17 cellular contexts compared by ENCODE assay signal in the genomic region with DNA sequence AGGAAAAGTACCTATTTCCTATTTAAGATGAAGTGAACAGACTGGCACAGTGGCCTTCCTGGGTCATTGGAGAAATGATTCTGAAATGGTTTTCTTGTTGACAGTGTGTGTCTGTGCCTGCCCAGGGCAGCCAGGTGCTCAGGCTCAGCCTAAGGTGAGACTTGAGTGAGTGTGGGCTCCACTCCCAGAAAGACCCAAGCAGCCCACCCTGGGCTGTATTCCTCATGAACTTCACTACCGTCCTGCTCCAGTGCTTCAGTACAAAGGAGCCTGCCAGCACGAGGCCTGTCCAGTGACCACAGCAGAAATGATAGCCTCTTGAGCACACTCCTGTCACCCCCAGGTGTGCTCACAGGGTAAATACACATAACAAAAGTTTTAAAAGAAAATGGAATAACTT. TPM values are rescaled to one million over a fixed set of nuclear protein-coding genes. Genes with fewer than 3 reads are reported as not detected.
DNase-seq lines count a peak whose midpoint lies in the region; ATAC-seq and TF ChIP-seq lines count a peak whose summit lies in the region.
"Had no signal": no experiment of that assay in that cellular context is flagged by ENCODE, and none has a peak within 500 bp of the region (broad histone marks: within the 10 kb centered on the region; RNA-seq: fewer than 3 reads in every experiment).

No MANE protein-coding gene starts in this region.

- intact Hi-C loops in thyroid gland (cut with DNase I) = no loop called here

- WGBS in thyroid gland, 2 donors = 21 to 51% methylated on average over 2 of the region's 2 CpGs

- DNase-seq in GM13977 (ENCODE audit: low spot score) (peak; percentile 5), islet precursor cell (peak; percentile 29), thyroid gland (peak; percentile 30 to 54), ACHN (no peak), T-helper 9 cell (no peak)
- DNase-seq in stimulated activated CD4-positive, alpha-beta T cell treated with anti-CD3 and anti-CD28 coated beads, Interleukin-4, amount 100 ng/mL, for 4 hours = no peak
- DNase-seq: AML-193; Calu3; CD4-positive, CD25-positive, alpha-beta regulatory T cell; DMS 273 treated with DMSO at 0.1 percent for 48 hours had no signal

- no peak overlapping the region for H3K4me3 ChIP-seq in thyroid gland (replicated peaks in 1 of 3)
- H3K4me3 ChIP-seq: A549; BLaER1 treated with 17β-estradiol and CSF1 and Interleukin-3, amounts not matched to agents 10 nM and 100 nM had no signal

- H3K27me3 ChIP-seq in thyroid gland = no peaks in the 10 kb centered on the region
- H3K27me3 ChIP-seq: BLaER1 treated with 17β-estradiol and CSF1 and Interleukin-3, amounts not matched to agents 10 nM and 100 nM had no signal

- in situ Hi-C loops in GM13977 (cut with MboI; ENCODE audit: low pct_unique_long_range_greater_than_20kb, low sequenced_read_pairs, unreplicated experiment) (no loop called here), ACHN (cut with HindIII; ENCODE audit: low pct_ligation_motif_present, low pct_unique_long_range_greater_than_20kb, low sequenced_read_pairs) (no loop called here)

- ATAC-seq in HG03442 (IDR thresholded peaks at IDR 0.05; ENCODE audit: unreplicated experiment) = no peak
- ATAC-seq: A549, HepG2 had no signal

- H3K36me3 ChIP-seq in thyroid gland = no peaks in the 10 kb centered on the region
- H3K36me3 ChIP-seq: BLaER1 treated with 17β-estradiol and CSF1 and Interleukin-3, amounts not matched to agents 10 nM and 100 nM had no signal

- H3K9me3 ChIP-seq in thyroid gland = no peaks in the 10 kb centered on the region
- H3K9me3 ChIP-seq: A549; BLaER1 treated with 17β-estradiol and CSF1 and Interleukin-3, amounts not matched to agents 10 nM and 100 nM had no signal

- no peaks in the 10 kb centered on the region for H3K4me1 ChIP-seq in thyroid gland
- H3K4me1 ChIP-seq: A549 had no signal

- TF ChIP-seq POLR2A in thyroid gland (IDR thresholded peaks at IDR 0.05) = no peak

- peak overlapping the region; percentile 39 for H3K27ac ChIP-seq in VCaP
- H3K27ac ChIP-seq in thyroid gland = no peak overlapping the region
- H3K27ac ChIP-seq: A549; BLaER1 treated with 17β-estradiol and CSF1 and Interleukin-3, amounts not matched to agents 10 nM and 100 nM had no signal

- no peak for TF ChIP-seq CTCF in GM13977 (IDR thresholded peaks at IDR 0.05; ENCODE audit: extremely low read depth, insufficient read depth, missing control alignments)
- TF ChIP-seq CTCF in VCaP (conservative IDR thresholded peaks at IDR 0.05) = no peak
- TF ChIP-seq CTCF in thyroid gland (IDR thresholded peaks at IDR 0.05) = no peak

RNA-seq across cellular contexts. Expression of a gene that starts 49.5 kb away (rescaled TPM):
- total RNA-seq in thyroid gland = not detected
- total RNA-seq: Calu3; CD4-positive, CD25-positive, alpha-beta regulatory T cell; Daoy; H4; HepG2 had no signal

Comparison
In these comparisons a context has a peak if more than half of its experiments do, and no peak if none do; other contexts are left out.
1. DNase-seq: peak in GM13977 (single experiment), islet precursor cell (single experiment) and thyroid gland (2 of 2); none in stimulated activated CD4-positive, alpha-beta T cell treated with anti-CD3 and anti-CD28 coated beads, Interleukin-4, amount 100 ng/mL, for 4 hours (0 of 2), ACHN (single experiment) and T-helper 9 cell (single experiment).